Comparison of ENCODE assay signal across 8 cellular contexts in the genomic region with DNA sequence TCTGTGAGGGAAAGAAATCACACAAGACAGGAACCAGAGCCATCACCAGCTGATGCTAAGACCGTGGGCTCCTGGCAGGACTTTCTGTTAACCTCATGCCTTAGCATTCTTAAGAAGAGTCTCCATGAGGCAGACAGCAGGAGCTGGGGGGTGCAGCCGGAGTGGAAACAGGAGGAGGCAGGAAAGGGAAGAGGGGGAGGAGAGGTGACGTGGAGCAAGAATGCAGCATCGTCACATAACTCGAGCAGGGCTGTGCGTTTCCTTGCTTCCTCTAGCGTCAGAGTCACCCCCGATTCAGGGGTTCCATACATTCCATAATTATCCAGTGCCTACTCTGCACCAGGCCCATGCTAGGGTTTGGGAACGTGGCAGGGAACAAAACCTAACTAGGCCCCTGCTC. TPM values are rescaled to one million over a fixed set of nuclear protein-coding genes. Genes with fewer than 3 reads are reported as not detected.
DNase-seq lines count a peak whose midpoint lies in the region; ATAC-seq and TF ChIP-seq lines count a peak whose summit lies in the region.

No MANE protein-coding gene starts in this region.

- no peak overlapping the region for H3K4me2 ChIP-seq in fibroblast of lung (ENCODE audit: extremely low read depth, insufficient read depth, low read length)

- no peak overlapping the region for H2AFZ ChIP-seq in fibroblast of lung (ENCODE audit: low read length)

- peak overlapping the region; percentile 64; the same call in 1 of the 2 replicates for H3K27ac ChIP-seq in SK-N-MC
- peak overlapping the region; percentile 86 for H3K27ac ChIP-seq in fibroblast of lung (ENCODE audit: insufficient read depth, low read length)
- H3K27ac ChIP-seq in naive thymus-derived CD4-positive, alpha-beta T cell (ENCODE audit: low read depth, low read length), result no peak overlapping the region
- H3K27ac ChIP-seq in temporal lobe (ENCODE audit: low read depth, low read length), result peak overlapping the region; percentile 59

- POLR2A ChIA-PET in naive thymus-derived CD4-positive, alpha-beta T cell (lab: Charles Lee), result no interaction called here

- H3K36me3 ChIP-seq in SK-N-MC (ENCODE audit: insufficient read depth, low read length) (no peaks in the 10 kb centered on the region), fibroblast of lung (ENCODE audit: control insufficient read depth, insufficient read depth, low read length) (peaks cover 6% of the 10 kb centered on the region)
- H3K36me3 ChIP-seq in naive thymus-derived CD4-positive, alpha-beta T cell (ENCODE audit: control insufficient read depth in 2 of 3, insufficient read depth in 3 of 3, low read length in 3 of 3), result peaks cover 0 to 39% (median 5%) of the 10 kb centered on the region in 3 experiments

- no peaks in the 10 kb centered on the region for H3K27me3 ChIP-seq in fibroblast of lung (ENCODE audit: control insufficient read depth, insufficient read depth, low read length)
- H3K27me3 ChIP-seq in naive thymus-derived CD4-positive, alpha-beta T cell (ENCODE audit: control insufficient read depth in 2 of 2, insufficient read depth in 2 of 2, low read length in 2 of 2), result no peaks in the 10 kb centered on the region

- no peak for DNase-seq in SK-N-MC (ENCODE audit: low read depth, low spot score)
- peak; percentile 82 to 83 for DNase-seq in fibroblast of lung (ENCODE audit: low read depth in 2 of 2)
- DNase-seq in naive thymus-derived CD4-positive, alpha-beta T cell, result no peak
- no peak for DNase-seq in NCI-H187 treated with DMSO at 0.1 percent for 48 hours (lab: John Stamatoyannopoulos, UW)
- no peak for DNase-seq in NK-92 treated with Interleukin-12 subunit alpha and Interleukin-12 subunit beta, amount 100 ng/mL, for 24 hours (lab: John Stamatoyannopoulos, UW)
- DNase-seq in pons (ENCODE audit: low spot score), result no peak

- ATAC-seq in naive thymus-derived CD4-positive, alpha-beta T cell, result peak; percentile 41
- ATAC-seq in HG03280 (IDR thresholded peaks at IDR 0.05; ENCODE audit: unreplicated experiment), result no peak

- peaks cover 14% of the 10 kb centered on the region for H3K79me2 ChIP-seq in fibroblast of lung (ENCODE audit: control insufficient read depth, insufficient read depth, low read length)

- intact Hi-C loops in naive thymus-derived CD4-positive, alpha-beta T cell (cut with micrococcal nuclease), result no loop called here

- peaks cover 12% of the 10 kb centered on the region for H3K4me1 ChIP-seq in fibroblast of lung (ENCODE audit: control insufficient read depth, extremely low read depth, insufficient read depth, low read length)
- H3K4me1 ChIP-seq in naive thymus-derived CD4-positive, alpha-beta T cell (ENCODE audit: control insufficient read depth in 2 of 2, insufficient read depth in 2 of 2, low read length in 2 of 2), result no peaks in the 10 kb centered on the region

- peaks cover 0 to 24% (median 4%) of the 10 kb centered on the region in 5 donors for H3K36me3 Mint-ChIP-seq in naive thymus-derived CD4-positive, alpha-beta T cell

- CTCF ChIA-PET in naive thymus-derived CD4-positive, alpha-beta T cell (lab: Charles Lee), result no interaction called here

- H3K9ac ChIP-seq in SK-N-MC (ENCODE audit: insufficient read length) (peak overlapping the region; percentile 32), fibroblast of lung (ENCODE audit: insufficient read depth, low read length) (peak overlapping the region; percentile 55)

- H3K4me3 Mint-ChIP-seq in naive thymus-derived CD4-positive, alpha-beta T cell, result no peak overlapping the region

- H3K9me3 ChIP-seq in SK-N-MC (ENCODE audit: low read depth, low read length) (no peaks in the 10 kb centered on the region), fibroblast of lung (ENCODE audit: control insufficient read depth, insufficient read depth, low read depth, low read length) (no peaks in the 10 kb centered on the region)
- no peaks in the 10 kb centered on the region for H3K9me3 ChIP-seq in naive thymus-derived CD4-positive, alpha-beta T cell (ENCODE audit: control insufficient read depth in 2 of 3, low read length in 3 of 3)

- H3K4me1 Mint-ChIP-seq in naive thymus-derived CD4-positive, alpha-beta T cell, result peaks cover 0 to 17% (median 5%) of the 10 kb centered on the region in 7 donors

- H3K27me3 Mint-ChIP-seq in naive thymus-derived CD4-positive, alpha-beta T cell, result no peaks in the 10 kb centered on the region

- no peak overlapping the region for H3K4me3 ChIP-seq in SK-N-MC
- no peak overlapping the region for H3K4me3 ChIP-seq in fibroblast of lung (replicated peaks in 1 of 4; ENCODE audit: control extremely low read depth in 1 of 4, insufficient read depth in 1 of 4, low read depth in 3 of 4, low read length in 4 of 4)
- no peak overlapping the region for H3K4me3 ChIP-seq in naive thymus-derived CD4-positive, alpha-beta T cell (ENCODE audit: low read length)

- no peaks in the 10 kb centered on the region for H4K20me1 ChIP-seq in fibroblast of lung (ENCODE audit: control insufficient read depth, extremely low read depth, insufficient read depth, low read length)

- no peak for TF ChIP-seq CTCF in fibroblast of lung (conservative IDR thresholded peaks at IDR 0.05 in 1 of 2, IDR thresholded peaks at IDR 0.05 in 1 of 2; ENCODE audit: low read depth in 1 of 2, low read length in 2 of 2)

- H3K9me3 Mint-ChIP-seq in naive thymus-derived CD4-positive, alpha-beta T cell, result no peaks in the 10 kb centered on the region

- peak overlapping the region in 1 of 9 donors; percentile 84 for H3K27ac Mint-ChIP-seq in naive thymus-derived CD4-positive, alpha-beta T cell

RNA-seq across cellular contexts. Expression of a gene that starts 53.7 kb away (rescaled TPM):
- total RNA-seq in fibroblast of lung (70.9 and 113 TPM in 2 replicates), temporal lobe (31.2 TPM)
- polyA plus RNA-seq in fibroblast of lung, result 168 and 171 TPM in 2 replicates
- polyA plus RNA-seq in fibroblast of lung (2012), result 173 and 195 TPM in 2 replicates
- 269 and 362 TPM in 2 replicates for polyA minus RNA-seq in fibroblast of lung (ENCODE audit: low replicate concordance)
- total RNA-seq in naive thymus-derived CD4-positive, alpha-beta T cell, result 10 to 100 TPM; 44.4 to 71.3 (median 53.5) TPM
- polyA plus RNA-seq in naive thymus-derived CD4-positive, alpha-beta T cell, result 10 to 100 TPM; 18.3 to 18.9 TPM

Comparison
In these comparisons a context has a peak if more than half of its experiments do, and no peak if none do; other contexts are left out.
1. DNase-seq: peak in fibroblast of lung (2 of 2); none in SK-N-MC (single experiment), naive thymus-derived CD4-positive, alpha-beta T cell (0 of 9), NCI-H187 treated with DMSO at 0.1 percent for 48 hours (single experiment), NK-92 treated with Interleukin-12 subunit alpha and Interleukin-12 subunit beta, amount 100 ng/mL, for 24 hours (single experiment) and pons (single experiment).